Comparison of ENCODE assay signal across 20 cellular contexts in the genomic region with DNA sequence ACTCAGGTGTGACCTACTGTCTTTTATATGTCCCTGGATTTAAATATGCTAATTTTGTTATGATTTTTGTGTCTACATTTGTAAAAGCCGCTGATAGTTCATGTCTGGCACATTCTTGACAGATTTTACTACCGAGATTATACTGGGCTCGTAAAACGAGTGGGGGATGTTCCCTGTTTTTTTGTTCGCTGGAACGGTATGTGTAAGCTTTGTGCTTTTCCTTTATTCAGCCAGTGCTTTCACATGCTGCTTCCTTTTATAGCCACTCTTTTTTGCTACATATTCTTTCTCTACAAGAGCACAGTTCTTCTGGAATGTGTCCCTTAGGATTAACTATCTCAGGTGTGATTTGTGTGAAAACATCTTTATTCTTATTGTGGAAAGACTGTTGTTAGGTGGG. TPM values are rescaled to one million over a fixed set of nuclear protein-coding genes. Genes with fewer than 3 reads are reported as not detected.
DNase-seq lines count a peak whose midpoint lies in the region; FAIRE-seq and TF ChIP-seq lines count a peak whose summit lies in the region.
"Had no signal": no experiment of that assay in that cellular context is flagged by ENCODE, and none has a peak within 500 bp of the region (broad histone marks: within the 10 kb centered on the region; RNA-seq: fewer than 3 reads in every experiment).

No MANE protein-coding gene starts in this region.

- H3K4me3 ChIP-seq in BLaER1 (no peak overlapping the region), NB4 (ENCODE audit: low read depth, low read length) (no peak overlapping the region), fibroblast of villous mesenchyme (ENCODE audit: low read depth, low read length) (no peak overlapping the region), rectal smooth muscle tissue (ENCODE audit: low read length) (no peak overlapping the region)
- H3K4me3 ChIP-seq: MG63 had no signal

- peak overlapping the region; percentile 95 for H3K4me2 ChIP-seq in BLaER1

- H3K9me3 ChIP-seq in BLaER1 = 0 out of 2 replicates have a peak, but pooled peaks cover 9% of the 10 kb centered on the region
- H3K9me3 ChIP-seq: MG63 had no signal

- H3K36me3 ChIP-seq in BLaER1 (peaks cover 31% of the 10 kb centered on the region), rectal smooth muscle tissue (ENCODE audit: control insufficient read depth, insufficient read depth, low read length) (no peaks in the 10 kb centered on the region)
- H3K36me3 ChIP-seq: MG63 had no signal

- H3K27me3 ChIP-seq in BLaER1 (no peaks in the 10 kb centered on the region), rectal smooth muscle tissue (ENCODE audit: control insufficient read depth, insufficient read depth, low read length) (no peaks in the 10 kb centered on the region)
- H3K27me3 ChIP-seq: MG63 had no signal

- no peak overlapping the region for H3K4me3 Mint-ChIP-seq in activated T-helper 2 cell treated with anti-CD3 and anti-CD28 coated beads, Interferon-gamma antibody, Interleukin-2, Interleukin-4, amounts not matched to agents 10 μg/mL and 5 μg/mL and 100 μg/mL, durations not matched to agents 14 hours and 24 hours and 36 hours (ENCODE audit: low read depth)
- H3K4me3 Mint-ChIP-seq: CD8-positive, alpha-beta T cell had no signal

- peaks cover 56% of the 10 kb centered on the region; the same call in 1 of the 2 replicates for H4K20me1 ChIP-seq in BLaER1

- H3K36me3 Mint-ChIP-seq in activated T-helper 2 cell treated with anti-CD3 and anti-CD28 coated beads, Interferon-gamma antibody, Interleukin-2, Interleukin-4, amounts not matched to agents 10 μg/mL and 5 μg/mL and 100 μg/mL, durations not matched to agents 14 hours and 24 hours and 36 hours (ENCODE audit: low read depth) = peaks cover 13% of the 10 kb centered on the region

- intact Hi-C loops in activated T-helper 2 cell treated with anti-CD3 and anti-CD28 coated beads, Interferon-gamma antibody, Interleukin-2, Interleukin-4, amounts not matched to agents 10 μg/mL and 5 μg/mL and 100 μg/mL, durations not matched to agents 14 hours and 24 hours and 36 hours (cut with micrococcal nuclease) = no loop called here

- H3K27ac Mint-ChIP-seq in activated T-helper 2 cell treated with anti-CD3 and anti-CD28 coated beads, Interferon-gamma antibody, Interleukin-2, Interleukin-4, amounts not matched to agents 10 μg/mL and 5 μg/mL and 100 μg/mL, durations not matched to agents 14 hours and 24 hours and 36 hours = no peak overlapping the region
- H3K27ac Mint-ChIP-seq: B cell; CD8-positive, alpha-beta T cell had no signal

- H3K27ac ChIP-seq in BLaER1 (peak overlapping the region; percentile 69), rectal smooth muscle tissue (ENCODE audit: low read depth, low read length) (peak overlapping the region; percentile 88)
- H3K27ac ChIP-seq: 22Rv1, KMS-11 had no signal

- H3K9me3 Mint-ChIP-seq in activated T-helper 2 cell treated with anti-CD3 and anti-CD28 coated beads, Interferon-gamma antibody, Interleukin-2, Interleukin-4, amounts not matched to agents 10 μg/mL and 5 μg/mL and 100 μg/mL, durations not matched to agents 14 hours and 24 hours and 36 hours = no peaks in the 10 kb centered on the region
- H3K9me3 Mint-ChIP-seq: CD8-positive, alpha-beta T cell had no signal

- TF ChIP-seq POLR2A in NB4 (IDR thresholded peaks at IDR 0.05; ENCODE audit: extremely low read depth, insufficient read length) = no peak

- no peak for FAIRE-seq in HTR-8/SVneo (lab: Jason Lieb, UNC)
- FAIRE-seq: G401.6, HepG2 had no signal

- TF ChIP-seq CTCF in NB4 (IDR thresholded peaks at IDR 0.05; ENCODE audit: low read depth, low read length) = no peak
- no peak for TF ChIP-seq CTCF in fibroblast of villous mesenchyme (IDR thresholded peaks at IDR 0.05; ENCODE audit: insufficient read depth, low read depth, low read length)

- peaks cover 13% of the 10 kb centered on the region for H3K4me1 Mint-ChIP-seq in activated T-helper 2 cell treated with anti-CD3 and anti-CD28 coated beads, Interferon-gamma antibody, Interleukin-2, Interleukin-4, amounts not matched to agents 10 μg/mL and 5 μg/mL and 100 μg/mL, durations not matched to agents 14 hours and 24 hours and 36 hours (ENCODE audit: low read depth)

- H3K27me3 Mint-ChIP-seq in activated T-helper 2 cell treated with anti-CD3 and anti-CD28 coated beads, Interferon-gamma antibody, Interleukin-2, Interleukin-4, amounts not matched to agents 10 μg/mL and 5 μg/mL and 100 μg/mL, durations not matched to agents 14 hours and 24 hours and 36 hours (ENCODE audit: low read depth) = no peaks in the 10 kb centered on the region
- H3K27me3 Mint-ChIP-seq: B cell had no signal

- DNase-seq in NB4 (ENCODE audit: low read depth) (peak; percentile 37), fibroblast of villous mesenchyme (ENCODE audit: low read depth) (peak; percentile 90), NCI-H2081 treated with DMSO at 0.1 percent for 48 hours (lab: John Stamatoyannopoulos, UW) (no peak), HTR-8/SVneo (ENCODE audit: insufficient read length, low spot score) (no peak)
- DNase-seq in activated T-helper 2 cell treated with anti-CD3 and anti-CD28 coated beads, Interferon-gamma antibody, Interleukin-2, Interleukin-4, amounts not matched to agents 10 μg/mL and 5 μg/mL and 100 μg/mL, durations not matched to agents 14 hours and 24 hours and 36 hours (ENCODE audit: low spot score) = no peak
- DNase-seq in activated naive CD4-positive, alpha-beta T cell treated with Interleukin-2 at 50 U/mL for 16 hours = no peak
- DNase-seq: CD8-positive, alpha-beta T cell; DMS79 treated with DMSO at 0.1 percent for 48 hours; MG63; NCI-H1092 treated with DMSO at 0.1 percent for 48 hours; NCI-H226; NCI-H524 treated with DMSO at 0.1 percent for 48 hours; SHP77 treated with DMSO at 0.1 percent for 48 hours had no signal

- peak overlapping the region; percentile 65; the same call in 1 of the 2 replicates for H3K9ac ChIP-seq in BLaER1
- no peak overlapping the region for H3K9ac ChIP-seq in rectal smooth muscle tissue (ENCODE audit: low read length)
- H3K9ac ChIP-seq: KMS-11 had no signal

- H3K4me1 ChIP-seq in BLaER1 = peaks cover 81% of the 10 kb centered on the region
- H3K4me1 ChIP-seq in rectal smooth muscle tissue (ENCODE audit: control insufficient read depth, insufficient read depth, low read length) = peaks cover 24% of the 10 kb centered on the region

RNA-seq across cellular contexts. Expression of a gene that starts 46.6 kb away (rescaled TPM):
- total RNA-seq in fibroblast of villous mesenchyme = 14.5 and 16.4 TPM in 2 replicates
- 25.8 and 29.5 TPM in 2 replicates for total RNA-seq in activated T-helper 2 cell treated with anti-CD3 and anti-CD28 coated beads, Interferon-gamma antibody, Interleukin-2, Interleukin-4, amounts not matched to agents 10 μg/mL and 5 μg/mL and 100 μg/mL, durations not matched to agents 14 hours and 24 hours and 36 hours

Comparison
In these comparisons a context has a peak if more than half of its experiments do, and no peak if none do; other contexts are left out.
1. DNase-seq: peak in NB4 (single experiment) and fibroblast of villous mesenchyme (single experiment); none in activated T-helper 2 cell treated with anti-CD3 and anti-CD28 coated beads, Interferon-gamma antibody, Interleukin-2, Interleukin-4, amounts not matched to agents 10 μg/mL and 5 μg/mL and 100 μg/mL, durations not matched to agents 14 hours and 24 hours and 36 hours (single experiment), NCI-H2081 treated with DMSO at 0.1 percent for 48 hours (single experiment), HTR-8/SVneo (single experiment) and activated naive CD4-positive, alpha-beta T cell treated with Interleukin-2 at 50 U/mL for 16 hours (single experiment).